In the genomic region with DNA sequence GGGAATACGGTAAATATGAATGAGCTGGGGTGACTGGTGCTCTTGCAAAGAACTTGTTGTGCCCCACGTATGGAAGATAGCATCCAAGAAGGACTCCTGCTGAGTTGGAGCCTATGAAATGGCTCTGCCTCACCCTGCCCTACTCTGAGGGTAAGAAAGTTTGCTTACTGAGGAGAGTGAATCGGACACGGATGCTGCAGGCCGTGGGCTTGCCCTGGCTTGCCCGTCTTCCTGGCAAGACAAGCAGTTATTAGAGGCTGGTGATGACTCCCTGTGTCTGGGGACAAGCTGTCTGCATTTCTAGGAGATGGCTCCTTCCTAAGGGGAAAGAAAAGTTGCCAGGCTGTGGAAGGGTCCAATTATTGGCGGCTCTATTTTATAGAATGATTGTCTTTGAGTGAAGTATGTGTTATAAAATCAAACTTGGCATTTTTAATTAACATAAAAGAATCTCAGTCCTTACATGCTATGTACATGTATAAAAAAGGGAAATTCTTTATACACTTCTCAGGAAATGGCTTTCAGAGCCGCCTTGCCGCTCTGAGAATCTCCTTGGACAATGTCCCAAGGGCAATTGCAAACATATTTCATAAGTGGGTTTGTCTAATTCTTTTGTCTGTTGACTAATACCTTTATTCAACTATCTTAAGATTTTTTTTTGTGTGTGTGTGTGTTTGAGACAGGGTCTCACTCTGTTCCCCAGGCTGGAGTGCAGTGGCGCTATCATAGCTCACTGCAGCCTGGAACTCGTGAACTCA, we compare ENCODE assay signal across 1 cellular context.
TF ChIP-seq lines count a peak whose summit lies in the region.

No MANE protein-coding gene starts in this region.

TF ChIP-seq in GM23338, 12 proteins besides CTCF, POLR2A, EP300 and RAD21 (continued from another document):
- TF ChIP-seq, protein P1, sequence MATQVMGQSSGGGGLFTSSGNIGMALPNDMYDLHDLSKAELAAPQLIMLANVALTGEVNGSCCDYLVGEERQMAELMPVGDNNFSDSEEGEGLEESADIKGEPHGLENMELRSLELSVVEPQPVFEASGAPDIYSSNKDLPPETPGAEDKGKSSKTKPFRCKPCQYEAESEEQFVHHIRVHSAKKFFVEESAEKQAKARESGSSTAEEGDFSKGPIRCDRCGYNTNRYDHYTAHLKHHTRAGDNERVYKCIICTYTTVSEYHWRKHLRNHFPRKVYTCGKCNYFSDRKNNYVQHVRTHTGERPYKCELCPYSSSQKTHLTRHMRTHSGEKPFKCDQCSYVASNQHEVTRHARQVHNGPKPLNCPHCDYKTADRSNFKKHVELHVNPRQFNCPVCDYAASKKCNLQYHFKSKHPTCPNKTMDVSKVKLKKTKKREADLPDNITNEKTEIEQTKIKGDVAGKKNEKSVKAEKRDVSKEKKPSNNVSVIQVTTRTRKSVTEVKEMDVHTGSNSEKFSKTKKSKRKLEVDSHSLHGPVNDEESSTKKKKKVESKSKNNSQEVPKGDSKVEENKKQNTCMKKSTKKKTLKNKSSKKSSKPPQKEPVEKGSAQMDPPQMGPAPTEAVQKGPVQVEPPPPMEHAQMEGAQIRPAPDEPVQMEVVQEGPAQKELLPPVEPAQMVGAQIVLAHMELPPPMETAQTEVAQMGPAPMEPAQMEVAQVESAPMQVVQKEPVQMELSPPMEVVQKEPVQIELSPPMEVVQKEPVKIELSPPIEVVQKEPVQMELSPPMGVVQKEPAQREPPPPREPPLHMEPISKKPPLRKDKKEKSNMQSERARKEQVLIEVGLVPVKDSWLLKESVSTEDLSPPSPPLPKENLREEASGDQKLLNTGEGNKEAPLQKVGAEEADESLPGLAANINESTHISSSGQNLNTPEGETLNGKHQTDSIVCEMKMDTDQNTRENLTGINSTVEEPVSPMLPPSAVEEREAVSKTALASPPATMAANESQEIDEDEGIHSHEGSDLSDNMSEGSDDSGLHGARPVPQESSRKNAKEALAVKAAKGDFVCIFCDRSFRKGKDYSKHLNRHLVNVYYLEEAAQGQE (IDR thresholded peaks at IDR 0.05; ENCODE audit: unreplicated experiment) = no peak
- no peak for TF ChIP-seq STAT1 (IDR thresholded peaks at IDR 0.05; ENCODE audit: unreplicated experiment)
- no peak for TF ChIP-seq EZH2phosphoT487 (IDR thresholded peaks at IDR 0.05; ENCODE audit: unreplicated experiment)
- TF ChIP-seq NANOG (IDR thresholded peaks at IDR 0.05; ENCODE audit: borderline replicate concordance) = no peak
- TF ChIP-seq POLR2AphosphoS5 (IDR thresholded peaks at IDR 0.05; ENCODE audit: low read depth) = no peak
- TF ChIP-seq CREB1 (CRISPR knock-in tag; IDR thresholded peaks at IDR 0.05; ENCODE audit: low read depth) = no peak
TF ChIP-seq in GM23338: peak in this region for 0.
